1 cellular context compared by ENCODE assay signal in the genomic region with DNA sequence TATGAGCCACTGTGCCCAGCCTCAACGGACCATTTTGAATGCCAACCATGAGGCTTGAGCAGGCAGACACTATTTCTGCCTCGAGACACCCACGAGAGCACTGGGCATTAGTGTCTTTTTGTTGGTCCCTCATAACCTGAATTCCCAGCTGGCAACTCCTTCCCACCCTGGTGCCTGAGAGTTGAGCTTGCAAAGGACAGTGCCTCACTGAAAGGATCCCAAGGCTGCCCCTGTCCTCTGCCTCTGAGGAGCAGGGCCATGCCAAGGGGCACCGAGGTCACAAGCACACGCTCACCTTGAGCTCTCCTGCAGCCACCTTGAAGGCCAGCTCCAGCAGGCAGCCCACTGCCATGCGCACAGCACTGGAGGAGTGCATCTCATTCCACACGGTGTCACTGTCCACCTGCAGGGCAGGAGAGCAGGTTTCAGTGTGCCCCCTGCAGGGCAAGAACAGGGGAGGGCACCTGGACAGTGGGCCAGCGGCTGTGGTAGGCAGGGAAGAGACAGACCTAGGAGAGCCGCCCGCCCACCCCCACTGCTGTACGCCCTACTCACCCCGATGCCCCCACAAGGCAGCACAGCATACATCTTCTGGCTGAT.
TF ChIP-seq lines count a peak whose summit lies in the region.

No MANE protein-coding gene starts in this region.

TF ChIP-seq in HepG2, 621 proteins besides CTCF, POLR2A, EP300 and RAD21 (continues in another document):
- TF ChIP-seq ZNF430 (CRISPR knock-in tag; IDR thresholded peaks at IDR 0.05) = 0 out of 2 replicates have a peak, but pooled peaks have one; percentile 28
- TF ChIP-seq GZF1 (CRISPR knock-in tag; IDR thresholded peaks at IDR 0.05) = no peak
- no peak for TF ChIP-seq PAF1 (CRISPR knock-in tag; IDR thresholded peaks at IDR 0.05)
- no peak for TF ChIP-seq ZNF224 (CRISPR knock-in tag; IDR thresholded peaks at IDR 0.05)
- no peak for TF ChIP-seq ZBTB14 (CRISPR knock-in tag; IDR thresholded peaks at IDR 0.05)
- TF ChIP-seq KLF11 (CRISPR knock-in tag; IDR thresholded peaks at IDR 0.05) = no peak
- TF ChIP-seq, protein P1, sequence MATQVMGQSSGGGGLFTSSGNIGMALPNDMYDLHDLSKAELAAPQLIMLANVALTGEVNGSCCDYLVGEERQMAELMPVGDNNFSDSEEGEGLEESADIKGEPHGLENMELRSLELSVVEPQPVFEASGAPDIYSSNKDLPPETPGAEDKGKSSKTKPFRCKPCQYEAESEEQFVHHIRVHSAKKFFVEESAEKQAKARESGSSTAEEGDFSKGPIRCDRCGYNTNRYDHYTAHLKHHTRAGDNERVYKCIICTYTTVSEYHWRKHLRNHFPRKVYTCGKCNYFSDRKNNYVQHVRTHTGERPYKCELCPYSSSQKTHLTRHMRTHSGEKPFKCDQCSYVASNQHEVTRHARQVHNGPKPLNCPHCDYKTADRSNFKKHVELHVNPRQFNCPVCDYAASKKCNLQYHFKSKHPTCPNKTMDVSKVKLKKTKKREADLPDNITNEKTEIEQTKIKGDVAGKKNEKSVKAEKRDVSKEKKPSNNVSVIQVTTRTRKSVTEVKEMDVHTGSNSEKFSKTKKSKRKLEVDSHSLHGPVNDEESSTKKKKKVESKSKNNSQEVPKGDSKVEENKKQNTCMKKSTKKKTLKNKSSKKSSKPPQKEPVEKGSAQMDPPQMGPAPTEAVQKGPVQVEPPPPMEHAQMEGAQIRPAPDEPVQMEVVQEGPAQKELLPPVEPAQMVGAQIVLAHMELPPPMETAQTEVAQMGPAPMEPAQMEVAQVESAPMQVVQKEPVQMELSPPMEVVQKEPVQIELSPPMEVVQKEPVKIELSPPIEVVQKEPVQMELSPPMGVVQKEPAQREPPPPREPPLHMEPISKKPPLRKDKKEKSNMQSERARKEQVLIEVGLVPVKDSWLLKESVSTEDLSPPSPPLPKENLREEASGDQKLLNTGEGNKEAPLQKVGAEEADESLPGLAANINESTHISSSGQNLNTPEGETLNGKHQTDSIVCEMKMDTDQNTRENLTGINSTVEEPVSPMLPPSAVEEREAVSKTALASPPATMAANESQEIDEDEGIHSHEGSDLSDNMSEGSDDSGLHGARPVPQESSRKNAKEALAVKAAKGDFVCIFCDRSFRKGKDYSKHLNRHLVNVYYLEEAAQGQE (IDR thresholded peaks at IDR 0.05; ENCODE audit: borderline replicate concordance in 1 of 2, low read depth in 1 of 2, low read length in 2 of 2) = no peak
- TF ChIP-seq, protein P2, sequence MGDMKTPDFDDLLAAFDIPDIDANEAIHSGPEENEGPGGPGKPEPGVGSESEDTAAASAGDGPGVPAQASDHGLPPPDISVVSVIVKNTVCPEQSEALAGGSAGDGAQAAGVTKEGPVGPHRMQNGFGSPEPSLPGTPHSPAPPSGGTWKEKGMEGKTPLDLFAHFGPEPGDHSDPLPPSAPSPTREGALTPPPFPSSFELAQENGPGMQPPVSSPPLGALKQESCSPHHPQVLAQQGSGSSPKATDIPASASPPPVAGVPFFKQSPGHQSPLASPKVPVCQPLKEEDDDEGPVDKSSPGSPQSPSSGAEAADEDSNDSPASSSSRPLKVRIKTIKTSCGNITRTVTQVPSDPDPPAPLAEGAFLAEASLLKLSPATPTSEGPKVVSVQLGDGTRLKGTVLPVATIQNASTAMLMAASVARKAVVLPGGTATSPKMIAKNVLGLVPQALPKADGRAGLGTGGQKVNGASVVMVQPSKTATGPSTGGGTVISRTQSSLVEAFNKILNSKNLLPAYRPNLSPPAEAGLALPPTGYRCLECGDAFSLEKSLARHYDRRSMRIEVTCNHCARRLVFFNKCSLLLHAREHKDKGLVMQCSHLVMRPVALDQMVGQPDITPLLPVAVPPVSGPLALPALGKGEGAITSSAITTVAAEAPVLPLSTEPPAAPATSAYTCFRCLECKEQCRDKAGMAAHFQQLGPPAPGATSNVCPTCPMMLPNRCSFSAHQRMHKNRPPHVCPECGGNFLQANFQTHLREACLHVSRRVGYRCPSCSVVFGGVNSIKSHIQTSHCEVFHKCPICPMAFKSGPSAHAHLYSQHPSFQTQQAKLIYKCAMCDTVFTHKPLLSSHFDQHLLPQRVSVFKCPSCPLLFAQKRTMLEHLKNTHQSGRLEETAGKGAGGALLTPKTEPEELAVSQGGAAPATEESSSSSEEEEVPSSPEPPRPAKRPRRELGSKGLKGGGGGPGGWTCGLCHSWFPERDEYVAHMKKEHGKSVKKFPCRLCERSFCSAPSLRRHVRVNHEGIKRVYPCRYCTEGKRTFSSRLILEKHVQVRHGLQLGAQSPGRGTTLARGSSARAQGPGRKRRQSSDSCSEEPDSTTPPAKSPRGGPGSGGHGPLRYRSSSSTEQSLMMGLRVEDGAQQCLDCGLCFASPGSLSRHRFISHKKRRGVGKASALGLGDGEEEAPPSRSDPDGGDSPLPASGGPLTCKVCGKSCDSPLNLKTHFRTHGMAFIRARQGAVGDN (CRISPR knock-in tag; IDR thresholded peaks at IDR 0.05) = peak; percentile 66
- TF ChIP-seq, protein P3, sequence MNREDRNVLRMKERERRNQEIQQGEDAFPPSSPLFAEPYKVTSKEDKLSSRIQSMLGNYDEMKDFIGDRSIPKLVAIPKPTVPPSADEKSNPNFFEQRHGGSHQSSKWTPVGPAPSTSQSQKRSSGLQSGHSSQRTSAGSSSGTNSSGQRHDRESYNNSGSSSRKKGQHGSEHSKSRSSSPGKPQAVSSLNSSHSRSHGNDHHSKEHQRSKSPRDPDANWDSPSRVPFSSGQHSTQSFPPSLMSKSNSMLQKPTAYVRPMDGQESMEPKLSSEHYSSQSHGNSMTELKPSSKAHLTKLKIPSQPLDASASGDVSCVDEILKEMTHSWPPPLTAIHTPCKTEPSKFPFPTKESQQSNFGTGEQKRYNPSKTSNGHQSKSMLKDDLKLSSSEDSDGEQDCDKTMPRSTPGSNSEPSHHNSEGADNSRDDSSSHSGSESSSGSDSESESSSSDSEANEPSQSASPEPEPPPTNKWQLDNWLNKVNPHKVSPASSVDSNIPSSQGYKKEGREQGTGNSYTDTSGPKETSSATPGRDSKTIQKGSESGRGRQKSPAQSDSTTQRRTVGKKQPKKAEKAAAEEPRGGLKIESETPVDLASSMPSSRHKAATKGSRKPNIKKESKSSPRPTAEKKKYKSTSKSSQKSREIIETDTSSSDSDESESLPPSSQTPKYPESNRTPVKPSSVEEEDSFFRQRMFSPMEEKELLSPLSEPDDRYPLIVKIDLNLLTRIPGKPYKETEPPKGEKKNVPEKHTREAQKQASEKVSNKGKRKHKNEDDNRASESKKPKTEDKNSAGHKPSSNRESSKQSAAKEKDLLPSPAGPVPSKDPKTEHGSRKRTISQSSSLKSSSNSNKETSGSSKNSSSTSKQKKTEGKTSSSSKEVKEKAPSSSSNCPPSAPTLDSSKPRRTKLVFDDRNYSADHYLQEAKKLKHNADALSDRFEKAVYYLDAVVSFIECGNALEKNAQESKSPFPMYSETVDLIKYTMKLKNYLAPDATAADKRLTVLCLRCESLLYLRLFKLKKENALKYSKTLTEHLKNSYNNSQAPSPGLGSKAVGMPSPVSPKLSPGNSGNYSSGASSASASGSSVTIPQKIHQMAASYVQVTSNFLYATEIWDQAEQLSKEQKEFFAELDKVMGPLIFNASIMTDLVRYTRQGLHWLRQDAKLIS (CRISPR knock-in tag; IDR thresholded peaks at IDR 0.05) = no peak
- no peak for TF ChIP-seq BHLHE40 (IDR thresholded peaks at IDR 0.05; ENCODE audit: low read length)
- TF ChIP-seq GLI4 (CRISPR knock-in tag; IDR thresholded peaks at IDR 0.05; ENCODE audit: borderline replicate concordance) = no peak
- no peak for TF ChIP-seq ATF7-NPFF (CRISPR knock-in tag; IDR thresholded peaks at IDR 0.05; ENCODE audit: low read depth)
- peak; percentile 44 for TF ChIP-seq CEBPG (CRISPR knock-in tag; IDR thresholded peaks at IDR 0.05)
- no peak for TF ChIP-seq RBFOX2 (IDR thresholded peaks at IDR 0.05; ENCODE audit: low read depth, low read length)
- TF ChIP-seq KAT8 (CRISPR knock-in tag; IDR thresholded peaks at IDR 0.05) = 0 out of 2 replicates have a peak, but pooled peaks have one; percentile 24
- peak; percentile 41; the same call in 1 of the 2 replicates for TF ChIP-seq MIER2 (CRISPR knock-in tag; IDR thresholded peaks at IDR 0.05)
- TF ChIP-seq HMG20A (CRISPR knock-in tag; IDR thresholded peaks at IDR 0.05; ENCODE audit: borderline replicate concordance) = no peak
- TF ChIP-seq, protein P4, sequence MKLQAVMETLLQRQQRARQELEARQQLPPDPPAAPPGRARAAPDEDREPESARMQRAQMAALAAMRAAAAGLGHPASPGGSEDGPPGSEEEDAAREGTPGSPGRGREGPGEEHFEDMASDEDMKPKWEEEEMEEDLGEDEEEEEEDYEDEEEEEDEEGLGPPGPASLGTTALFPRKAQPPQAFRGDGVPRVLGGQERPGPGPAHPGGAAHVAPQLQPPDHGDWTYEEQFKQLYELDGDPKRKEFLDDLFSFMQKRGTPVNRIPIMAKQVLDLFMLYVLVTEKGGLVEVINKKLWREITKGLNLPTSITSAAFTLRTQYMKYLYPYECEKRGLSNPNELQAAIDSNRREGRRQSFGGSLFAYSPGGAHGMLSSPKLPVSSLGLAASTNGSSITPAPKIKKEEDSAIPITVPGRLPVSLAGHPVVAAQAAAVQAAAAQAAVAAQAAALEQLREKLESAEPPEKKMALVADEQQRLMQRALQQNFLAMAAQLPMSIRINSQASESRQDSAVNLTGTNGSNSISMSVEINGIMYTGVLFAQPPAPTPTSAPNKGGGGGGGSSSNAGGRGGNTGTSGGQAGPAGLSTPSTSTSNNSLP (IDR thresholded peaks at IDR 0.05; ENCODE audit: low read depth, low read length) = no peak
- TF ChIP-seq SNRNP70 (IDR thresholded peaks at IDR 0.05; ENCODE audit: low read depth, low read length) = no peak
- TF ChIP-seq ZNF460 (CRISPR knock-in tag; IDR thresholded peaks at IDR 0.05; ENCODE audit: borderline replicate concordance) = no peak
- no peak for TF ChIP-seq SALL2 (CRISPR knock-in tag; IDR thresholded peaks at IDR 0.05)
- TF ChIP-seq, protein P5, sequence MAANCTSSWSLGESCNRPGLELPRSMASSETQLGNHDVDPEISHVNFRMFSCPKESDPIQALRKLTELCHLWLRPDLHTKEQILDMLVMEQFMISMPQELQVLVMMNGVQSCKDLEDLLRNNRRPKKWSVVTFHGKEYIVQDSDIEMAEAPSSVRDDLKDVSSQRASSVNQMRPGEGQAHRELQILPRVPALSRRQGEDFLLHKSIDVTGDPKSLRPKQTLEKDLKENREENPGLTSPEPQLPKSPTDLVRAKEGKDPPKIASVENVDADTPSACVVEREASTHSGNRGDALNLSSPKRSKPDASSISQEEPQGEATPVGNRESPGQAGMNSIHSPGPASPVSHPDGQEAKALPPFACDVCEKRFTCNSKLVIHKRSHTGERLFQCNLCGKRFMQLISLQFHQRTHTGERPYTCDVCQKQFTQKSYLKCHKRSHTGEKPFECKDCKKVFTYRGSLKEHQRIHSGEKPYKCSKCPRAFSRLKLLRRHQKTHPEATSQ (CRISPR knock-in tag; IDR thresholded peaks at IDR 0.05; ENCODE audit: borderline replicate concordance) = no peak
- no peak for TF ChIP-seq ZNF343 (CRISPR knock-in tag; IDR thresholded peaks at IDR 0.05)
- TF ChIP-seq SAFB2 (CRISPR knock-in tag; IDR thresholded peaks at IDR 0.05; ENCODE audit: borderline replicate concordance, low read depth) = no peak
- no peak for TF ChIP-seq ZFAT (CRISPR knock-in tag; conservative IDR thresholded peaks at IDR 0.05)
- no peak for TF ChIP-seq NFKB2 (CRISPR knock-in tag; IDR thresholded peaks at IDR 0.05; ENCODE audit: borderline replicate concordance)
- no peak for TF ChIP-seq KLF13 (CRISPR knock-in tag; IDR thresholded peaks at IDR 0.05)
- peak; percentile 60; the same call in 1 of the 2 replicates for TF ChIP-seq MAZ (IDR thresholded peaks at IDR 0.05; ENCODE audit: borderline replicate concordance, low read depth, low read length)
- no peak for TF ChIP-seq MAZ (CRISPR knock-in tag; IDR thresholded peaks at IDR 0.05; ENCODE audit: low read depth)
- no peak for TF ChIP-seq ZNF75D (CRISPR knock-in tag; IDR thresholded peaks at IDR 0.05; ENCODE audit: borderline replicate concordance)
- TF ChIP-seq, protein P6, sequence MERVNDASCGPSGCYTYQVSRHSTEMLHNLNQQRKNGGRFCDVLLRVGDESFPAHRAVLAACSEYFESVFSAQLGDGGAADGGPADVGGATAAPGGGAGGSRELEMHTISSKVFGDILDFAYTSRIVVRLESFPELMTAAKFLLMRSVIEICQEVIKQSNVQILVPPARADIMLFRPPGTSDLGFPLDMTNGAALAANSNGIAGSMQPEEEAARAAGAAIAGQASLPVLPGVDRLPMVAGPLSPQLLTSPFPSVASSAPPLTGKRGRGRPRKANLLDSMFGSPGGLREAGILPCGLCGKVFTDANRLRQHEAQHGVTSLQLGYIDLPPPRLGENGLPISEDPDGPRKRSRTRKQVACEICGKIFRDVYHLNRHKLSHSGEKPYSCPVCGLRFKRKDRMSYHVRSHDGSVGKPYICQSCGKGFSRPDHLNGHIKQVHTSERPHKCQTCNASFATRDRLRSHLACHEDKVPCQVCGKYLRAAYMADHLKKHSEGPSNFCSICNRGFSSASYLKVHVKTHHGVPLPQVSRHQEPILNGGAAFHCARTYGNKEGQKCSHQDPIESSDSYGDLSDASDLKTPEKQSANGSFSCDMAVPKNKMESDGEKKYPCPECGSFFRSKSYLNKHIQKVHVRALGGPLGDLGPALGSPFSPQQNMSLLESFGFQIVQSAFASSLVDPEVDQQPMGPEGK (CRISPR knock-in tag; IDR thresholded peaks at IDR 0.05) = peak; percentile 92
- no peak for TF ChIP-seq ETS1 (CRISPR knock-in tag; IDR thresholded peaks at IDR 0.05)
- TF ChIP-seq ZNF317 (CRISPR knock-in tag; IDR thresholded peaks at IDR 0.05) = no peak
- TF ChIP-seq ZSCAN25 (CRISPR knock-in tag; IDR thresholded peaks at IDR 0.05) = peak; percentile 85
- no peak for TF ChIP-seq KDM1A (CRISPR knock-in tag; IDR thresholded peaks at IDR 0.05)
- TF ChIP-seq HIVEP1 (CRISPR knock-in tag; IDR thresholded peaks at IDR 0.05) = no peak
